ENCODE assay signal across 15 cellular contexts in the genomic region with DNA sequence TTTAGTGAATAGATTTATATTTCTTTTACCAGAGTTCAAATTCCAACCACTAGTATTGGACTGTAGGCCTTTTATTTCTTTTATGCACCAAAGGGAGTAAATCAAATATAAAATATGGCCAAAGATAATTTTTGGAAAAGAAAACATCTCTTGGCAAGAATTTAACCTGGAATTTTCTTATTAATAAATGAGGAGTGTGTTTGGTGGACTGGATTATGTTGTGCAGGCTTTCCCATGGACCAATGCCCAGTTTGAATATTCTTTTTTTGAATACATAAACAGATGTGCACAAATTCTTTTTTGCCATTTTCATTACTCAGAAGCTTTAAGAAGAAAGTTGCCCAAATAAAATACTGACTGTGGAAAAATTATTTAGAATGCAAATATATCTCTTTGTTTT. TPM values are rescaled to one million over a fixed set of nuclear protein-coding genes. Genes with fewer than 3 reads are reported as not detected.
DNase-seq lines count a peak whose midpoint lies in the region; ATAC-seq and TF ChIP-seq lines count a peak whose summit lies in the region.
"Had no signal": no experiment of that assay in that cellular context is flagged by ENCODE, and none has a peak within 500 bp of the region (broad histone marks: within the 10 kb centered on the region; RNA-seq: fewer than 3 reads in every experiment).

No MANE protein-coding gene starts in this region.

- TF ChIP-seq CTCF in SK-N-SH (IDR thresholded peaks at IDR 0.05) (no peak), AG10803 (conservative IDR thresholded peaks at IDR 0.05; ENCODE audit: low read length) (no peak), coronary artery (IDR thresholded peaks at IDR 0.05) (no peak), brain microvascular endothelial cell (IDR thresholded peaks at IDR 0.05; ENCODE audit: low read depth, low read length, missing control alignments) (no peak), gastrocnemius medialis (IDR thresholded peaks at IDR 0.05 in 4 of 5, conservative IDR thresholded peaks at IDR 0.05 in 1 of 5) (no peak)

- TF ChIP-seq EP300 in SK-N-SH (IDR thresholded peaks at IDR 0.05; ENCODE audit: borderline replicate concordance in 1 of 2, low read depth in 1 of 2, low read length in 1 of 2), result no peak

- intact Hi-C loops in gastrocnemius medialis (cut with DNase I; ENCODE audit: low total_unique reads), result no loop called here

- TF ChIP-seq RAD21 in SK-N-SH (IDR thresholded peaks at IDR 0.05; ENCODE audit: low read length), result no peak

- H3K9me3 ChIP-seq in SK-N-SH (no peaks in the 10 kb centered on the region), gastrocnemius medialis (no peaks in the 10 kb centered on the region)

- CTCF ChIA-PET in SK-N-SH (lab: Yijun Ruan, JAX), result interaction anchor here (4.9 kb wide), 1 partner anchor 11 kb away, joined by 29 read pairs; no protein-coding TSS in a partner anchor

- no peaks in the 10 kb centered on the region for H4K20me1 ChIP-seq in SK-N-SH (ENCODE audit: insufficient read depth)
- H4K20me1 ChIP-seq: BLaER1 treated with 17β-estradiol and CSF1 and Interleukin-3, amounts not matched to agents 10 nM and 100 nM had no signal

- ATAC-seq in SK-N-SH treated with all-trans-retinoic acid at 6 μM for 48 hours (no peak; the same call in 2 of the 3 replicates), gastrocnemius medialis (no peak)
- ATAC-seq: GM12878, HCT116 had no signal

- POLR2A ChIA-PET in SK-N-SH (lab: Yijun Ruan, JAX), result no interaction called here

- in situ Hi-C loops in brain microvascular endothelial cell (cut with HindIII; ENCODE audit: low pct_ligation_motif_present, low sequenced_read_pairs), result no loop called here
- in situ Hi-C loops in gastrocnemius medialis (cut with MboI; ENCODE audit: low sequenced_read_pairs in 4 of 4), result loop anchor here in 2 of 4 donors (25.0 kb wide), 2 partner anchors 360 to 910 kb away; no protein-coding TSS in a partner anchor

- no peaks in the 10 kb centered on the region for H3K79me2 ChIP-seq in SK-N-SH (ENCODE audit: insufficient read depth)

- H2AFZ ChIP-seq in SK-N-SH (ENCODE audit: low read depth), result no peak overlapping the region
- H2AFZ ChIP-seq: GM23248 had no signal

- no peak for TF ChIP-seq POLR2A in gastrocnemius medialis (IDR thresholded peaks at IDR 0.05)

- DNase-seq in SK-N-SH (no peak), AG10803 (ENCODE audit: low read depth) (peak; percentile 37), coronary artery (ENCODE audit: low spot score) (no peak), myocyte (ENCODE audit: low read depth) (peak; percentile 36), brain microvascular endothelial cell (no peak), NCI-H1092 treated with DMSO at 0.1 percent for 48 hours (lab: John Stamatoyannopoulos, UW) (no peak), gastrocnemius medialis (no peak)
- DNase-seq: CD4-positive, CD25-positive, alpha-beta regulatory T cell; GM23248 had no signal

- H3K4me1 ChIP-seq in SK-N-SH (ENCODE audit: control insufficient read depth in 1 of 2, insufficient read depth in 2 of 2, low read depth in 1 of 2, low read length in 1 of 2), result no peaks in the 10 kb centered on the region; a peak in 1 of 4 replicates
- H3K4me1 ChIP-seq in gastrocnemius medialis, result peaks cover 17 to 46% of the 10 kb centered on the region in 2 donors

- H3K27ac ChIP-seq in SK-N-SH (ENCODE audit: low read depth in 2 of 2, low read length in 1 of 2) (peak overlapping the region in 1 of 2 experiments; percentile 50; a peak in 1 of 4 replicates), coronary artery (peak overlapping the region; percentile 6 to 36), brain microvascular endothelial cell (no peak overlapping the region), gastrocnemius medialis (no peak overlapping the region)
- H3K27ac ChIP-seq: 22Rv1; BLaER1 treated with 17β-estradiol and CSF1 and Interleukin-3, amounts not matched to agents 10 nM and 100 nM; GM23248; HL-60 had no signal

- H3F3A ChIP-seq in SK-N-SH (replicated peaks; ENCODE audit: insufficient read depth), result no peaks in the 10 kb centered on the region

- H3K4me2 ChIP-seq in SK-N-SH, result no peak overlapping the region
- H3K4me2 ChIP-seq: BLaER1 treated with 17β-estradiol and CSF1 and Interleukin-3, amounts not matched to agents 10 nM and 100 nM had no signal

- H3K9ac ChIP-seq in SK-N-SH, result no peak overlapping the region
- H3K9ac ChIP-seq: BLaER1 treated with 17β-estradiol and CSF1 and Interleukin-3, amounts not matched to agents 10 nM and 100 nM; GM23248 had no signal

- no peaks in the 10 kb centered on the region for H3K27me3 ChIP-seq in SK-N-SH (ENCODE audit: insufficient read depth)
- H3K27me3 ChIP-seq in brain microvascular endothelial cell (replicated peaks), result no peaks in the 10 kb centered on the region
- H3K27me3 ChIP-seq in gastrocnemius medialis, result no peaks in the 10 kb centered on the region
- H3K27me3 ChIP-seq: BLaER1 treated with 17β-estradiol and CSF1 and Interleukin-3, amounts not matched to agents 10 nM and 100 nM had no signal

- H3K36me3 ChIP-seq in SK-N-SH (replicated peaks in 1 of 2; ENCODE audit: control insufficient read depth in 1 of 2, insufficient read depth in 2 of 2, low read length in 1 of 2) (no peaks in the 10 kb centered on the region), brain microvascular endothelial cell (replicated peaks) (no peaks in the 10 kb centered on the region), gastrocnemius medialis (no peaks in the 10 kb centered on the region)
- H3K36me3 ChIP-seq: BLaER1 treated with 17β-estradiol and CSF1 and Interleukin-3, amounts not matched to agents 10 nM and 100 nM had no signal

- H3K9me2 ChIP-seq in SK-N-SH, result no peaks in the 10 kb centered on the region

- no peak overlapping the region for H3K4me3 ChIP-seq in SK-N-SH (ENCODE audit: low read depth in 2 of 2, low read length in 1 of 2)
- H3K4me3 ChIP-seq in AG10803 (ENCODE audit: low read length), result no peak overlapping the region
- H3K4me3 ChIP-seq in coronary artery, result no peak overlapping the region
- H3K4me3 ChIP-seq in brain microvascular endothelial cell (ENCODE audit: low read depth, low read length), result no peak overlapping the region
- H3K4me3 ChIP-seq in gastrocnemius medialis, result no peak overlapping the region
- H3K4me3 ChIP-seq: BLaER1 treated with 17β-estradiol and CSF1 and Interleukin-3, amounts not matched to agents 10 nM and 100 nM; GM12878; GM23248 had no signal

TF ChIP-seq in SK-N-SH treated with all-trans-retinoic acid at 6 μM for 48 hours, 23 proteins besides CTCF, POLR2A, EP300 and RAD21:
- TF ChIP-seq SNAI2 (CRISPR knock-in tag; IDR thresholded peaks at IDR 0.05) (no peak), GLIS3 (CRISPR knock-in tag; IDR thresholded peaks at IDR 0.05) (no peak), ZNF70 (CRISPR knock-in tag; IDR thresholded peaks at IDR 0.05) (no peak), ISL1 (CRISPR knock-in tag; IDR thresholded peaks at IDR 0.05) (peak; percentile 86)
- TF ChIP-seq, protein P1, sequence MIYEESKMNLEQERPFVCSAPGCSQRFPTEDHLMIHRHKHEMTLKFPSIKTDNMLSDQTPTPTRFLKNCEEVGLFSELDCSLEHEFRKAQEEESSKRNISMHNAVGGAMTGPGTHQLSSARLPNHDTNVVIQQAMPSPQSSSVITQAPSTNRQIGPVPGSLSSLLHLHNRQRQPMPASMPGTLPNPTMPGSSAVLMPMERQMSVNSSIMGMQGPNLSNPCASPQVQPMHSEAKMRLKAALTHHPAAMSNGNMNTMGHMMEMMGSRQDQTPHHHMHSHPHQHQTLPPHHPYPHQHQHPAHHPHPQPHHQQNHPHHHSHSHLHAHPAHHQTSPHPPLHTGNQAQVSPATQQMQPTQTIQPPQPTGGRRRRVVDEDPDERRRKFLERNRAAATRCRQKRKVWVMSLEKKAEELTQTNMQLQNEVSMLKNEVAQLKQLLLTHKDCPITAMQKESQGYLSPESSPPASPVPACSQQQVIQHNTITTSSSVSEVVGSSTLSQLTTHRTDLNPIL (CRISPR knock-in tag; IDR thresholded peaks at IDR 0.05; ENCODE audit: low read depth), result no peak

TF ChIP-seq in SK-N-SH, 30 proteins besides CTCF, POLR2A, EP300 and RAD21 (continues in another document):
- TF ChIP-seq GATA2 (CRISPR knock-in tag; IDR thresholded peaks at IDR 0.05), result no peak
- no peak for TF ChIP-seq TEAD4 (IDR thresholded peaks at IDR 0.05; ENCODE audit: borderline replicate concordance, insufficient read depth)
- TF ChIP-seq, protein P2, sequence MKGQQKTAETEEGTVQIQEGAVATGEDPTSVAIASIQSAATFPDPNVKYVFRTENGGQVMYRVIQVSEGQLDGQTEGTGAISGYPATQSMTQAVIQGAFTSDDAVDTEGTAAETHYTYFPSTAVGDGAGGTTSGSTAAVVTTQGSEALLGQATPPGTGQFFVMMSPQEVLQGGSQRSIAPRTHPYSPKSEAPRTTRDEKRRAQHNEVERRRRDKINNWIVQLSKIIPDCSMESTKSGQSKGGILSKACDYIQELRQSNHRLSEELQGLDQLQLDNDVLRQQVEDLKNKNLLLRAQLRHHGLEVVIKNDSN (IDR thresholded peaks at IDR 0.05; ENCODE audit: borderline replicate concordance, low read depth), result no peak
- TF ChIP-seq, protein P3, sequence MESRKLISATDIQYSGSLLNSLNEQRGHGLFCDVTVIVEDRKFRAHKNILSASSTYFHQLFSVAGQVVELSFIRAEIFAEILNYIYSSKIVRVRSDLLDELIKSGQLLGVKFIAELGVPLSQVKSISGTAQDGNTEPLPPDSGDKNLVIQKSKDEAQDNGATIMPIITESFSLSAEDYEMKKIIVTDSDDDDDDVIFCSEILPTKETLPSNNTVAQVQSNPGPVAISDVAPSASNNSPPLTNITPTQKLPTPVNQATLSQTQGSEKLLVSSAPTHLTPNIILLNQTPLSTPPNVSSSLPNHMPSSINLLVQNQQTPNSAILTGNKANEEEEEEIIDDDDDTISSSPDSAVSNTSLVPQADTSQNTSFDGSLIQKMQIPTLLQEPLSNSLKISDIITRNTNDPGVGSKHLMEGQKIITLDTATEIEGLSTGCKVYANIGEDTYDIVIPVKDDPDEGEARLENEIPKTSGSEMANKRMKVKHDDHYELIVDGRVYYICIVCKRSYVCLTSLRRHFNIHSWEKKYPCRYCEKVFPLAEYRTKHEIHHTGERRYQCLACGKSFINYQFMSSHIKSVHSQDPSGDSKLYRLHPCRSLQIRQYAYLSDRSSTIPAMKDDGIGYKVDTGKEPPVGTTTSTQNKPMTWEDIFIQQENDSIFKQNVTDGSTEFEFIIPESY (IDR thresholded peaks at IDR 0.05; ENCODE audit: borderline replicate concordance, low read depth), result no peak
- TF ChIP-seq, protein P4, sequence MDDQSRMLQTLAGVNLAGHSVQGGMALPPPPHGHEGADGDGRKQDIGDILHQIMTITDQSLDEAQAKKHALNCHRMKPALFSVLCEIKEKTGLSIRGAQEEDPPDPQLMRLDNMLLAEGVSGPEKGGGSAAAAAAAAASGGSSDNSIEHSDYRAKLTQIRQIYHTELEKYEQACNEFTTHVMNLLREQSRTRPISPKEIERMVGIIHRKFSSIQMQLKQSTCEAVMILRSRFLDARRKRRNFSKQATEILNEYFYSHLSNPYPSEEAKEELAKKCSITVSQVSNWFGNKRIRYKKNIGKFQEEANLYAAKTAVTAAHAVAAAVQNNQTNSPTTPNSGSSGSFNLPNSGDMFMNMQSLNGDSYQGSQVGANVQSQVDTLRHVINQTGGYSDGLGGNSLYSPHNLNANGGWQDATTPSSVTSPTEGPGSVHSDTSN (IDR thresholded peaks at IDR 0.05), result no peak

RNA-seq across cellular contexts. Expression of a gene that starts 22.1 kb away (rescaled TPM):
- polyA plus RNA-seq in SK-N-SH (2012; rRNA removed), result 4.1 and 4.3 TPM in 2 replicates
- polyA plus RNA-seq in SK-N-SH (2012; cell fraction: cytosol; rRNA removed), result 3.6 and 3.8 TPM in 2 replicates
- polyA plus RNA-seq in SK-N-SH (2012; cell fraction: nucleus; rRNA removed), result 4.3 and 5.6 TPM in 2 replicates
- total RNA-seq in myocyte (14.8 and 26.7 TPM in 2 replicates), gastrocnemius medialis (10 to 100 TPM; 10.4 to 39.4 (median 25.1) TPM)
- polyA plus RNA-seq in myocyte (2012), result 7.8 TPM
- polyA plus RNA-seq: CD4-positive, CD25-positive, alpha-beta regulatory T cell had no signal

Comparison
In these comparisons a context has a peak if more than half of its experiments do, and no peak if none do; other contexts are left out.
1. DNase-seq: peak in AG10803 (single experiment) and myocyte (single experiment); none in SK-N-SH (single experiment), coronary artery (single experiment), brain microvascular endothelial cell (single experiment), NCI-H1092 treated with DMSO at 0.1 percent for 48 hours (single experiment) and gastrocnemius medialis (0 of 2).
2. H3K27ac ChIP-seq: peak in coronary artery (2 of 2); none in brain microvascular endothelial cell (single experiment) and gastrocnemius medialis (0 of 4).